In genomic region chr7:150406565-150407421, GRCh38 we compare ENCODE assay signal across 8 cellular contexts. TPM values are rescaled to one million over a fixed set of nuclear protein-coding genes. Genes with fewer than 3 reads are reported as not detected.
A peak's percentile ranks its signal among the peaks of the same experiment; 100 is the strongest.
DNase-seq lines count a peak whose midpoint lies in the region; ATAC-seq and TF ChIP-seq lines count a peak whose summit lies in the region.

No MANE protein-coding gene starts in this region.

- H3K9me3 ChIP-seq in esophagus squamous epithelium, result no peaks in the 10 kb centered on the region

- ATAC-seq in GM18907 (IDR thresholded peaks at IDR 0.05; ENCODE audit: unreplicated experiment) (peak; percentile 63), HG03066 (IDR thresholded peaks at IDR 0.05; ENCODE audit: low read depth, unreplicated experiment) (peak; percentile 52)

- DNase-seq in T-helper 2 cell treated with Interferon-gamma antibody and Interleukin-4, amounts not matched to agents 5 μg/mL and 100 μg/mL, for 36 hours (ENCODE audit: low spot score), result peak; percentile 31
- DNase-seq in esophagus squamous epithelium (lab: John Stamatoyannopoulos, UW), result no peak
- no peak for DNase-seq in dermis blood vessel endothelial cell
- DNase-seq in NCI-H128 (lab: John Stamatoyannopoulos, UW; ENCODE audit: unreplicated experiment), result no peak

- no peaks in the 10 kb centered on the region for H3K27me3 ChIP-seq in ACC112 (ENCODE audit: insufficient read depth, low read length)
- no peaks in the 10 kb centered on the region for H3K27me3 ChIP-seq in esophagus squamous epithelium
- H3K27me3 ChIP-seq in rectal smooth muscle tissue (ENCODE audit: control insufficient read depth, insufficient read depth, low read length), result no peaks in the 10 kb centered on the region

- H3K27ac ChIP-seq in ACC112 (ENCODE audit: low read depth, low read length) (peak overlapping the region; percentile 19; the same call in 1 of the 2 replicates), esophagus squamous epithelium (peak overlapping the region; percentile 84 to 94 (median 90)), rectal smooth muscle tissue (ENCODE audit: low read depth, low read length) (peak overlapping the region; percentile 95)

- H3K4me1 ChIP-seq in ACC112 (ENCODE audit: control insufficient read depth, insufficient read depth, low read length, unreplicated experiment) (peaks cover 6% of the 10 kb centered on the region), esophagus squamous epithelium (peaks cover 24 to 49% (median 24%) of the 10 kb centered on the region in 3 donors), rectal smooth muscle tissue (ENCODE audit: control insufficient read depth, insufficient read depth, low read length) (peaks cover 17% of the 10 kb centered on the region)

- no peaks in the 10 kb centered on the region for H3K9me3 Mint-ChIP-seq in T-helper 2 cell treated with Interferon-gamma antibody and Interleukin-4, amounts not matched to agents 5 μg/mL and 100 μg/mL, for 36 hours

- peaks cover 24% of the 10 kb centered on the region for H3K36me3 Mint-ChIP-seq in T-helper 2 cell treated with Interferon-gamma antibody and Interleukin-4, amounts not matched to agents 5 μg/mL and 100 μg/mL, for 36 hours (ENCODE audit: low read depth)

- no peak overlapping the region for H3K9ac ChIP-seq in rectal smooth muscle tissue (ENCODE audit: low read length)

- peaks cover 40% of the 10 kb centered on the region for H3K4me1 Mint-ChIP-seq in T-helper 2 cell treated with Interferon-gamma antibody and Interleukin-4, amounts not matched to agents 5 μg/mL and 100 μg/mL, for 36 hours (ENCODE audit: low read depth)

- no peaks in the 10 kb centered on the region for H3K27me3 Mint-ChIP-seq in T-helper 2 cell treated with Interferon-gamma antibody and Interleukin-4, amounts not matched to agents 5 μg/mL and 100 μg/mL, for 36 hours (ENCODE audit: low read depth)

- intact Hi-C loops in esophagus squamous epithelium (cut with DNase I), result no loop called here

- TF ChIP-seq POLR2A in esophagus squamous epithelium (IDR thresholded peaks at IDR 0.05), result no peak

- 37 to 48% methylated on average over 10 of the region's 10 CpGs for WGBS in esophagus squamous epithelium, 2 donors

- peak overlapping the region; percentile 47 for H2AFZ ChIP-seq in ACC112 (ENCODE audit: low read length, unreplicated experiment)

- TF ChIP-seq CTCF in esophagus squamous epithelium (IDR thresholded peaks at IDR 0.05), result no peak

- H3K27ac Mint-ChIP-seq in T-helper 2 cell treated with Interferon-gamma antibody and Interleukin-4, amounts not matched to agents 5 μg/mL and 100 μg/mL, for 36 hours, result peak overlapping the region; percentile 99

- H3K4me3 ChIP-seq in ACC112 (ENCODE audit: low read depth, low read length) (peak overlapping the region; percentile 77), esophagus squamous epithelium (peak overlapping the region in 3 of 4 donors; percentile 72 to 78 (median 76)), rectal smooth muscle tissue (ENCODE audit: low read length) (peak overlapping the region; percentile 78)

- H3K36me3 ChIP-seq in ACC112 (ENCODE audit: insufficient read depth, low read length), result no peaks in the 10 kb centered on the region
- H3K36me3 ChIP-seq in esophagus squamous epithelium, result peaks cover 0 to 14% (median 0%) of the 10 kb centered on the region in 3 donors
- no peaks in the 10 kb centered on the region for H3K36me3 ChIP-seq in rectal smooth muscle tissue (ENCODE audit: control insufficient read depth, insufficient read depth, low read length)

- H3K79me2 ChIP-seq in ACC112 (ENCODE audit: control insufficient read depth, insufficient read depth, low read length, unreplicated experiment), result no peaks in the 10 kb centered on the region

- H3K4me3 Mint-ChIP-seq in T-helper 2 cell treated with Interferon-gamma antibody and Interleukin-4, amounts not matched to agents 5 μg/mL and 100 μg/mL, for 36 hours, result peak overlapping the region; percentile 90

RNA-seq across cellular contexts. Expression of gene ZNF775, which starts 27.7 kb away (rescaled TPM):
- total RNA-seq in esophagus squamous epithelium, result 1 to 10 TPM; 1.2 to 2.3 (median 1.8) TPM
- total RNA-seq in dermis blood vessel endothelial cell, result 8.1 and 9.7 TPM in 2 replicates

RNA-seq across cellular contexts. Expression of gene REPIN1, which starts 38.2 kb away (rescaled TPM):
- total RNA-seq in esophagus squamous epithelium (10 to 100 TPM; 42.8 to 75.7 (median 63.2) TPM), dermis blood vessel endothelial cell (83.9 and 124 TPM in 2 replicates)

RNA-seq across cellular contexts. Expression of gene GIMAP8, which starts 43.6 kb away (rescaled TPM):
- total RNA-seq in esophagus squamous epithelium (10 to 100 TPM in 1 of 4 donors, 1 to 10 TPM in 1, under 1 TPM in 2; 0.38 to 12.2 (median 2.4) TPM), dermis blood vessel endothelial cell (157 and 178 TPM in 2 replicates)

Comparison
In these comparisons a context has a peak if more than half of its experiments do, and no peak if none do; other contexts are left out.
1. H3K27ac ChIP-seq: peak in every context shown above with its lines; median percentile 95 in rectal smooth muscle tissue; 90 in esophagus squamous epithelium; 19 in ACC112.
2. RNA of gene GIMAP8, which starts 43.6 kb away (total RNA-seq): 157 to 178 TPM in dermis blood vessel endothelial cell; 0.38 to 12.2 TPM in esophagus squamous epithelium; every median in the first group is over 10 times any median in the second.
3. Peak in every context shown above with its lines, with median percentiles within 50 percentile points of each other: H3K4me3 ChIP-seq.